In the genomic region with DNA sequence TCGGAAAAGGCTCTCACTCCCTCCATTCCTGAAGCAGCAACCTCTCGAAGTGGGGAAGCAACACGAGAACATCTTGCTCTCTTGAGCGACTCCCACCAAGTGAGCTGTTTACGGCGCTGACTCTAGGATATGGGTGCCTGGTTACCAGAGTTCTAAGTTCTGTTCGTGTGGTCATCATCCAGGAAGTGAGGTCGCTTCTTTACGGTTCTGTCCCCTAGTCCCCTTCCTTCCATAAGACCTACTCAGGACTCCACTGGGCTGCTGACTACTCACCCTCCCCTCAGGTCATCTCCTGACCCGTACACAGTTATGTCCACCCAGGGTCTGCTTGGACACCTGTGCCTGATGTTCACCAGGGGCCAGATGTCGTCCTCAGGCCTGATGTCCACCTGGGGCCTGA, we compare ENCODE assay signal across 14 cellular contexts. TPM values are rescaled to one million over a fixed set of nuclear protein-coding genes. Genes with fewer than 3 reads are reported as not detected.
"Had no signal": no experiment of that assay in that cellular context is flagged by ENCODE, and none has a peak within 500 bp of the region (broad histone marks: within the 10 kb centered on the region; RNA-seq: fewer than 3 reads in every experiment).

TSS of gene CDRT15 (minus strand) at position 101 of the 400 bp plus-strand sequence. CDS start at position 72, 29 bp downstream.

RNA-seq across cellular contexts. Expression of gene CDRT15, which starts in this region (rescaled TPM):
- total RNA-seq: stomach, subcutaneous adipose tissue, suprapubic skin, temporal lobe, thoracic aorta, thyroid gland, tibial nerve, transverse colon, upper lobe of left lung, upper lobe of right lung, ureter, urinary bladder, uterus, vagina had no signal
- polyA plus RNA-seq: stomach, urinary bladder had no signal
